ENCODE assay signal across 1 cellular context in genomic region chr5:157523976-157524375, GRCh38.
TF ChIP-seq lines count a peak whose summit lies in the region.

No MANE protein-coding gene starts in this region.

TF ChIP-seq in IMR-90, 13 proteins besides CTCF, POLR2A, EP300 and RAD21:
- TF ChIP-seq NFE2L2 (IDR thresholded peaks at IDR 0.05; ENCODE audit: low read depth, low read length) (no peak), MAZ (IDR thresholded peaks at IDR 0.05; ENCODE audit: borderline replicate concordance, low read depth, low read length) (no peak), FOS (IDR thresholded peaks at IDR 0.05; ENCODE audit: low read depth, low read length) (no peak), MAFK (IDR thresholded peaks at IDR 0.05; ENCODE audit: low read depth, low read length) (no peak), RFX5 (IDR thresholded peaks at IDR 0.05; ENCODE audit: low read depth, low read length) (no peak)
